ENCODE assay signal across 8 cellular contexts in genomic region chr6:170459451-170459850, GRCh38.
A peak's percentile ranks its signal among the peaks of the same experiment; 100 is the strongest.
DNase-seq lines count a peak whose midpoint lies in the region; ATAC-seq and TF ChIP-seq lines count a peak whose summit lies in the region.

No MANE protein-coding gene starts in this region.

- DNase-seq in kidney epithelial cell (ENCODE audit: low read depth): peak; percentile 7
- DNase-seq in NCI-H1092 treated with DMSO at 0.1 percent for 48 hours (lab: John Stamatoyannopoulos, UW): no peak
- no peak for DNase-seq in globus pallidus (ENCODE audit: low spot score)
- DNase-seq in DMS153 treated with DMSO at 0.1 percent for 48 hours (lab: John Stamatoyannopoulos, UW; ENCODE audit: unreplicated experiment): no peak

- H3K27ac ChIP-seq in ACC112 (ENCODE audit: low read depth, low read length): no peak overlapping the region

- H3K27me3 ChIP-seq in ACC112 (ENCODE audit: insufficient read depth, low read length): no peaks in the 10 kb centered on the region
- no peaks in the 10 kb centered on the region for H3K27me3 ChIP-seq in kidney epithelial cell (ENCODE audit: control insufficient read depth, insufficient read depth, low read length)

- ATAC-seq in GM18867 (IDR thresholded peaks at IDR 0.05; ENCODE audit: unreplicated experiment) (peak; percentile 70), HG03108 (IDR thresholded peaks at IDR 0.05; ENCODE audit: unreplicated experiment) (peak; percentile 81)

- H3K36me3 ChIP-seq in ACC112 (ENCODE audit: insufficient read depth, low read length): no peaks in the 10 kb centered on the region
- H3K36me3 ChIP-seq in kidney epithelial cell (ENCODE audit: control insufficient read depth, insufficient read depth, low read length): no peaks in the 10 kb centered on the region

- TF ChIP-seq CTCF in WI38 (IDR thresholded peaks at IDR 0.05; ENCODE audit: low read depth, low read length) (no peak), kidney epithelial cell (IDR thresholded peaks at IDR 0.05; ENCODE audit: insufficient read depth, low read length, poor library complexity, severe bottlenecking) (no peak)

- peak overlapping the region; percentile 72 for H2AFZ ChIP-seq in ACC112 (ENCODE audit: low read length, unreplicated experiment)

- H3K4me1 ChIP-seq in ACC112 (ENCODE audit: control insufficient read depth, insufficient read depth, low read length, unreplicated experiment): peaks cover 10% of the 10 kb centered on the region

- H3K4me3 ChIP-seq in ACC112 (ENCODE audit: low read depth, low read length): peak overlapping the region; percentile 82
- peak overlapping the region; percentile 43 for H3K4me3 ChIP-seq in WI38 (ENCODE audit: low read depth, low read length)
- H3K4me3 ChIP-seq in kidney epithelial cell (ENCODE audit: low read depth, low read length): no peak overlapping the region

- H3K79me2 ChIP-seq in ACC112 (ENCODE audit: control insufficient read depth, insufficient read depth, low read length, unreplicated experiment): no peaks in the 10 kb centered on the region
